ENCODE assay signal across 7 cellular contexts in the genomic region with DNA sequence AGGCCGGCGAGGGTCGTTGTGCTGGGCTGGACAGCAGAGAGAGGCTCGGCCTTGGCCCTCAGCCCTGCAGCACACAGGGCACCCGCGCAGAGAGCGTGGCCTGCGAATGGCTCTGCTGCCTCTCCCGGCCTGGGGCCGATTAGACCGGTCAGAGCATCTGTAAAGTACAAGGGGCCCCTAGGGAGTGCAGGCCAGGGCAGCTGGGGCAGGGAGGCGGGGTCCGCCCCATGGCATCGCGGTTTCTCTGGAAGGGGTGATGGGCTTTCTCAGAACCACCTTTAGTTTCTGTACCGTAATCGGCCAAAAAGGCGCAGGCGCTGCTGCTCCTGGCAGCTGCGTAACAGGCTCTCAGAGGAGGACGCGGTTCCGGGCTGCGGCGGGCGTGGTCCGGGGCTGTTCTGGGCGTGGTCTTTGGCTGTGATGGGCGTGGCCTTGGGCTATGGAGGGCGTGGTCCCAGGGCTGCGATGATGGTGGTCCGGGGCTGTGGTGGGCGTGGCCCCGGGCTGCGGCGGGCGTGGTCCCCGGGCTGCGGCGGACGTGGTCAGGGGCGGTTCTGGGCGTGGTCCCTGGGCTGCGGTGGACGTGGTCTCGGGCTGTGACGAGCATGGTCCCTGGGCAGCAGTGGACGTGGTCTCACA.
A peak's percentile ranks its signal among the peaks of the same experiment; 100 is the strongest.
DNase-seq lines count a peak whose midpoint lies in the region; ATAC-seq lines count a peak whose summit lies in the region.

No MANE protein-coding gene starts in this region.

- ATAC-seq in GM18517 (IDR thresholded peaks at IDR 0.05; ENCODE audit: unreplicated experiment) (peak; percentile 95), HG02981 (IDR thresholded peaks at IDR 0.05; ENCODE audit: unreplicated experiment) (peak; percentile 90)

- H3K4me3 ChIP-seq in endocrine pancreas (ENCODE audit: control insufficient read depth, insufficient read depth, low read length), result no peak overlapping the region

- peaks cover 7% of the 10 kb centered on the region for H3K36me3 ChIP-seq in endocrine pancreas (ENCODE audit: control insufficient read depth, insufficient read depth, low read length)

- DNase-seq in NCI-H446 (lab: John Stamatoyannopoulos, UW) (peak; percentile 27 to 60), midbrain (lab: John Stamatoyannopoulos, UW) (peak; percentile 22)
- peak; percentile 96 for DNase-seq in activated CD8-positive, alpha-beta memory T cell treated with anti-CD3 and anti-CD28 coated beads for 24 hours
- peak; percentile 67 to 75 for DNase-seq in stimulated activated CD8-positive, alpha-beta memory T cell treated with anti-CD3 and anti-CD28 coated beads, Interleukin-15, amount 100 ng/mL, for 4 hours (ENCODE audit: low read depth in 2 of 2)

- no peaks in the 10 kb centered on the region for H3K4me1 ChIP-seq in endocrine pancreas (ENCODE audit: control insufficient read depth, insufficient read depth, low read length)

- no peaks in the 10 kb centered on the region for H3K9me3 ChIP-seq in endocrine pancreas (ENCODE audit: control insufficient read depth, low read length)

- peak overlapping the region; percentile 74 for H3K9ac ChIP-seq in endocrine pancreas (ENCODE audit: control insufficient read depth, insufficient read depth, low read length)

- H3K27me3 ChIP-seq in endocrine pancreas (ENCODE audit: control insufficient read depth, insufficient read depth, low read length), result no peaks in the 10 kb centered on the region

Comparison
In these comparisons a context has a peak if more than half of its experiments do, and no peak if none do; other contexts are left out.
1. DNase-seq: peak in every context shown above with its lines; median percentile 96 in activated CD8-positive, alpha-beta memory T cell treated with anti-CD3 and anti-CD28 coated beads for 24 hours; 71 in stimulated activated CD8-positive, alpha-beta memory T cell treated with anti-CD3 and anti-CD28 coated beads, Interleukin-15, amount 100 ng/mL, for 4 hours; 44 in NCI-H446; 22 in midbrain.